ENCODE assay signal across 1 cellular context in the genomic region with DNA sequence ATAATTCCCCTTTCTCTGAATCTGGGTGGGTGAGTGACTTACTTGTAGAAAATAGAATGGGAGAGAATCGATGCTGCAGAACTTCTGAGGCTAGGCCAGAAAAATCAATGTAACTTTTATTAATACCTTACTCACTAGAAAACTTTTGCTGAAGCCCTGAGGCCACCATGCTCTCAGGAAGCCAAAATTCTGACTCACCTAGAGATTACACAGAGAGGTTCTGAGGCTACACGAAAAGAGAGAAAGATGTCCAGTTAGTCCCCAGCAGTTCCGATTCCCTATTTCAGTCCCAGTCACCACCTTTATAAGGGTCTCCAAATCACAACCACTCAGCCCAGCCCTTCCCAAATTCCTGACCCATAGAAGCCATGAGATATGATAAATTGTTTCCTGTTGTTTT.
TF ChIP-seq lines count a peak whose summit lies in the region.

No MANE protein-coding gene starts in this region.

TF ChIP-seq in WTC11, 78 proteins besides CTCF, POLR2A, EP300 and RAD21 (continued from another document):
- TF ChIP-seq, protein P1, sequence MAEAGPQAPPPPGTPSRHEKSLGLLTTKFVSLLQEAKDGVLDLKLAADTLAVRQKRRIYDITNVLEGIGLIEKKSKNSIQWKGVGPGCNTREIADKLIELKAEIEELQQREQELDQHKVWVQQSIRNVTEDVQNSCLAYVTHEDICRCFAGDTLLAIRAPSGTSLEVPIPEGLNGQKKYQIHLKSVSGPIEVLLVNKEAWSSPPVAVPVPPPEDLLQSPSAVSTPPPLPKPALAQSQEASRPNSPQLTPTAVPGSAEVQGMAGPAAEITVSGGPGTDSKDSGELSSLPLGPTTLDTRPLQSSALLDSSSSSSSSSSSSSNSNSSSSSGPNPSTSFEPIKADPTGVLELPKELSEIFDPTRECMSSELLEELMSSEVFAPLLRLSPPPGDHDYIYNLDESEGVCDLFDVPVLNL (CRISPR knock-in tag; IDR thresholded peaks at IDR 0.05; ENCODE audit: borderline replicate concordance, low read depth), result no peak
- TF ChIP-seq GABPB1 (CRISPR knock-in tag; IDR thresholded peaks at IDR 0.05), result no peak
- no peak for TF ChIP-seq ZNF138 (CRISPR knock-in tag; conservative IDR thresholded peaks at IDR 0.05)
- no peak for TF ChIP-seq TEAD1 (CRISPR knock-in tag; IDR thresholded peaks at IDR 0.05)
- TF ChIP-seq, protein P2, sequence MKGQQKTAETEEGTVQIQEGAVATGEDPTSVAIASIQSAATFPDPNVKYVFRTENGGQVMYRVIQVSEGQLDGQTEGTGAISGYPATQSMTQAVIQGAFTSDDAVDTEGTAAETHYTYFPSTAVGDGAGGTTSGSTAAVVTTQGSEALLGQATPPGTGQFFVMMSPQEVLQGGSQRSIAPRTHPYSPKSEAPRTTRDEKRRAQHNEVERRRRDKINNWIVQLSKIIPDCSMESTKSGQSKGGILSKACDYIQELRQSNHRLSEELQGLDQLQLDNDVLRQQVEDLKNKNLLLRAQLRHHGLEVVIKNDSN (CRISPR knock-in tag; IDR thresholded peaks at IDR 0.05), result no peak
- TF ChIP-seq PRRX2 (CRISPR knock-in tag; IDR thresholded peaks at IDR 0.05), result no peak
- TF ChIP-seq, protein P3, sequence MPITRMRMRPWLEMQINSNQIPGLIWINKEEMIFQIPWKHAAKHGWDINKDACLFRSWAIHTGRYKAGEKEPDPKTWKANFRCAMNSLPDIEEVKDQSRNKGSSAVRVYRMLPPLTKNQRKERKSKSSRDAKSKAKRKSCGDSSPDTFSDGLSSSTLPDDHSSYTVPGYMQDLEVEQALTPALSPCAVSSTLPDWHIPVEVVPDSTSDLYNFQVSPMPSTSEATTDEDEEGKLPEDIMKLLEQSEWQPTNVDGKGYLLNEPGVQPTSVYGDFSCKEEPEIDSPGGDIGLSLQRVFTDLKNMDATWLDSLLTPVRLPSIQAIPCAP (CRISPR knock-in tag; IDR thresholded peaks at IDR 0.05), result no peak
- TF ChIP-seq, protein P4, sequence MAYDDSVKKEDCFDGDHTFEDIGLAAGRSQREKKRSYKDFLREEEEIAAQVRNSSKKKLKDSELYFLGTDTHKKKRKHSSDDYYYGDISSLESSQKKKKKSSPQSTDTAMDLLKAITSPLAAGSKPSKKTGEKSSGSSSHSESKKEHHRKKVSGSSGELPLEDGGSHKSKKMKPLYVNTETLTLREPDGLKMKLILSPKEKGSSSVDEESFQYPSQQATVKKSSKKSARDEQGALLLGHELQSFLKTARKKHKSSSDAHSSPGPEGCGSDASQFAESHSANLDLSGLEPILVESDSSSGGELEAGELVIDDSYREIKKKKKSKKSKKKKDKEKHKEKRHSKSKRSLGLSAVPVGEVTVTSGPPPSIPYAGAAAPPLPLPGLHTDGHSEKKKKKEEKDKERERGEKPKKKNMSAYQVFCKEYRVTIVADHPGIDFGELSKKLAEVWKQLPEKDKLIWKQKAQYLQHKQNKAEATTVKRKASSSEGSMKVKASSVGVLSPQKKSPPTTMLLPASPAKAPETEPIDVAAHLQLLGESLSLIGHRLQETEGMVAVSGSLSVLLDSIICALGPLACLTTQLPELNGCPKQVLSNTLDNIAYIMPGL (CRISPR knock-in tag; IDR thresholded peaks at IDR 0.05), result no peak
TF ChIP-seq in WTC11: peak in this region for 0.
